Comparison of ENCODE assay signal across 1 cellular context in the genomic region with DNA sequence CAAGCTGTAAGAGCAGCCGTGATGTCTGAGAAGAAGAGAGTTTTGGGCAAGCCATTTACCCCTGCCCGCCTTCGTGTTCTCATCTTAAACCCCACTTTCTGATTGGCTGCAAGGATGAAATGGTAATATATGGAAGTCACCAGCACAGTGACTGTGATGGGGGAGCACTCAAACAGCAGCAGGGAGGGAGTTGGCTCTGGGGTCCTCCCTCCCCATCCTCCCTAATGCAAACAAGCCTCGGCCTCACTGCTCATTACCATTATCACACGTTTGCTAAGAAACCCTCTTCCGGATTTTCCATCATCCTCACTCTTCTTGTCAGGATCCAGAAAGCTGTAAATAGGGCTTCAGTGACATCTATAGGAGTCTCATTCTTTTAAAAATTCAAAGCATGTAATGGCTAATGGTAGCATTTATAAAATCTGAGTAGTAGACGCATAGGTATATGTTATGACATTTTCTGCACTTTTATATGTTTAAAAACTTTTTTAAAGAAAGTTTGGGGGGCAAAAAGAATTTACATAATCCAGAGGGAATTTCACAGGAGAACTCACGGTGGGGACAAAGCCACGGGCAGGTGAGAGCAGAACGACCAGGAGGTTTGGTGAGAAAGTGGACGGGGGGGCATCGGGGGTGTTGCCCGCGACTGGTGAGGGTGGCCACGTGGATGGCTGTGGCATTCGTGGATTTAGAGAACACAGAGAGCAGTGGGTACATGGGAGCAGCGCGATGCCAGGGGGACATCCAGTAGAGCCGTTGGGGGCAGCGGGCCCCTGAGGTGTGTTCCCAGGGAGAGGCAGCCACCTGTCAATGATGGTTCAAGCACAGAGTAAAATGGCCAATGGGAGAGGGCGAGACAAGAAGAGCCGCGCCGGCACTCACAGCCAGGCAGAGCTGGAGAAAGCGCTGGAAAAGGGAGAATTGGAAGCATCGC.
A peak's percentile ranks its signal among the peaks of the same experiment; 100 is the strongest.
TF ChIP-seq lines count a peak whose summit lies in the region.

No MANE protein-coding gene starts in this region.

TF ChIP-seq in K562, 482 proteins besides CTCF, POLR2A, EP300 and RAD21:
- TF ChIP-seq PHB (CRISPR knock-in tag; IDR thresholded peaks at IDR 0.05), result no peak
- TF ChIP-seq ZNF263 (CRISPR knock-in tag; IDR thresholded peaks at IDR 0.05; ENCODE audit: borderline replicate concordance), result peak; percentile 81
- no peak for TF ChIP-seq CHD4 (IDR thresholded peaks at IDR 0.05; ENCODE audit: insufficient read depth, insufficient replicate concordance, low read depth, low read length, poor library complexity, severe bottlenecking)
- no peak for TF ChIP-seq NBN (IDR thresholded peaks at IDR 0.05; ENCODE audit: low read depth)
- TF ChIP-seq DEAF1 (CRISPR knock-in tag; IDR thresholded peaks at IDR 0.05), result peak; percentile 59
- TF ChIP-seq STAT5B (CRISPR knock-in tag; IDR thresholded peaks at IDR 0.05), result no peak
- no peak for TF ChIP-seq NR3C1 (CRISPR knock-in tag; IDR thresholded peaks at IDR 0.05)
- TF ChIP-seq ZNF766 (CRISPR knock-in tag; conservative IDR thresholded peaks at IDR 0.05), result 0 out of 2 replicates have a peak, but pooled peaks have one; percentile 19
